ENCODE assay signal across 17 cellular contexts in the genomic region with DNA sequence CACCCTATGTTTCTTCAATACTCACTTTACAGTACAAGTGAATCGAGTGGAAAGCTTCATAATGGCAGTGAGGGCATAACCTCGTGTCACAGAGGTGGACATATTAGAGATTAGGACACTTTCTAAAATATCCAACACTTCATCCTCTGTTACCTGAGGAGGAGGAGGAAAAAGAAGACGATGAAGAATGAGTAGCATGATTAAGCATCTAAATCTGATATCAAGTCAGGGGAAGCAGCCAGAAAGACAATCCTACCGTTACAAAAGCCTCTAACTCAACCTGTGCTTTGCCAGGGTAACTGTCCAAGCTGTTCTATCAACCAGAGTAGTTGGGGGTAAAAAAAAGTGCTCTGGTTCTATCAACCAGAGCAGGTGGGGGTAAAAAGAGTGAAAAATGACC.
"Had no signal": no experiment of that assay in that cellular context is flagged by ENCODE, and none has a peak within 500 bp of the region (broad histone marks: within the 10 kb centered on the region; RNA-seq: fewer than 3 reads in every experiment).

No MANE protein-coding gene starts in this region.

- H3K4me3 ChIP-seq: gastroesophageal sphincter, heart right ventricle, right atrium auricular region, SJSA1, thoracic aorta, upper lobe of left lung had no signal

- H3K27ac ChIP-seq: gastroesophageal sphincter, heart right ventricle, right atrium auricular region, SJSA1, thoracic aorta, upper lobe of left lung had no signal

- H3K4me1 Mint-ChIP-seq: brain, neural crest cell had no signal

- FAIRE-seq: TTC549 had no signal

- ATAC-seq: activated CD8-positive, alpha-beta T cell treated with anti-CD3 and anti-CD28 coated beads, Interleukin-2, amount 10 ng/mL, durations not matched to agents 7 days and 5 days; activated naive CD4-positive, alpha-beta T cell treated with anti-CD3 and anti-CD28 coated beads, Interleukin-2, amount 50 U/mL, for 72 hours; esophagus mucosa; gastroesophageal sphincter; heart right ventricle; left ventricle myocardium superior had no signal

- H3K27ac Mint-ChIP-seq: activated CD8-positive, alpha-beta T cell treated with anti-CD3 and anti-CD28 coated beads, Interleukin-2, amount 10 ng/mL, durations not matched to agents 7 days and 5 days had no signal

- H3K4me3 Mint-ChIP-seq: activated CD8-positive, alpha-beta T cell treated with anti-CD3 and anti-CD28 coated beads, Interleukin-2, amount 10 ng/mL, durations not matched to agents 7 days and 5 days; brain; neural crest cell had no signal

- H3K9me3 Mint-ChIP-seq: activated naive CD4-positive, alpha-beta T cell treated with anti-CD3 and anti-CD28 coated beads, Interleukin-2, amount 50 U/mL, for 72 hours; brain; neural crest cell had no signal

- DNase-seq: activated CD8-positive, alpha-beta memory T cell treated with anti-CD3 and anti-CD28 coated beads, Interleukin-2, amount 50 U/mL, for 4 hours; activated CD8-positive, alpha-beta T cell treated with anti-CD3 and anti-CD28 coated beads, Interleukin-2, amount 10 ng/mL, durations not matched to agents 7 days and 5 days; activated gamma-delta T cell treated with Interleukin-2 at 50 U/mL for 16 hours; cortex of kidney; heart right ventricle; left ventricle myocardium superior; stimulated activated CD4-positive, alpha-beta T cell treated with anti-CD3 and anti-CD28 coated beads, Interleukin-2, amount 100 ng/mL, for 24 hours; upper lobe of left lung had no signal

- H3K27me3 Mint-ChIP-seq: brain had no signal

- H3K4me1 ChIP-seq: gastroesophageal sphincter, right atrium auricular region, SJSA1, upper lobe of left lung had no signal

- H3K9me3 ChIP-seq: gastroesophageal sphincter, heart right ventricle, right atrium auricular region, SJSA1, thoracic aorta, upper lobe of left lung had no signal
